ENCODE assay signal across 24 cellular contexts in the genomic region with DNA sequence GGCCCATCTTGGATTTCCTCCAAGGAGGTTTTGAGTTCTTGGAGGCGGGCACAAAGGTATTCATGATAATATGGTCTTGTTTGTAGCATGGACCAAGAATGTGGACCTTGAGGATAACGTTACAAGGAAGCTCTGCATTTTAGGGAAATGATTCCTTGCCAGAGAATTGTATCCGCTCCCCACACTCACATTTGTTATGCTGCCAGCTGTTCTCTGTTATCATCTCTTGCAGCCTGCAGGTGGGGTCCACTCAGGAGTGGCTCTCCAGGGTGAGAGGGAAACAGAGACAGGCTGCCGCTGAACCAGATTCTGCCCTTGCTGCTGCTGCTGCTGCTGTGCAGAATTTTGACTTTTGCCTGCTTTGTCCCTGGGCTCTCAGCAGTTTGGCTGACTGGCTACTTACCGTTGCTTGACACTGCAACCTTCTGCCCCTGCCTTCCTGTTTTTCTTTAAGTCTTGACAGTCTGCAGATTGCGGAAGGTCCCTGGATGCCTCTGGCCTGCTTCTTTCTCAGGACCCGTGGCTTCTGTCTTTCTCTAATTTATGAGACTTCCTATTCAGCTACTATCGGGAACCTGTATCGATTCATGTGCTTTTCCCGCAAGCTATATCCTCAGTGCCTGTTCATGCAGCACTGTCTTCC.
DNase-seq lines count a peak whose midpoint lies in the region; ATAC-seq and TF ChIP-seq lines count a peak whose summit lies in the region.
"Had no signal": no experiment of that assay in that cellular context is flagged by ENCODE, and none has a peak within 500 bp of the region (broad histone marks: within the 10 kb centered on the region; RNA-seq: fewer than 3 reads in every experiment).

No MANE protein-coding gene starts in this region.

- H3K4me3 ChIP-seq in fibroblast of mammary gland (ENCODE audit: control insufficient read depth, low read depth, low read length) (no peak overlapping the region), osteoblast (ENCODE audit: insufficient read depth, low read length) (no peak overlapping the region)
- H3K4me3 ChIP-seq: BLaER1 treated with 17β-estradiol and CSF1 and Interleukin-3, amounts not matched to agents 10 nM and 100 nM; heart left ventricle; lung; smooth muscle cell had no signal

- H3K79me2 ChIP-seq in osteoblast (ENCODE audit: insufficient read depth, low read length) = no peaks in the 10 kb centered on the region
- H3K79me2 ChIP-seq: parathyroid adenoma had no signal

- no peak overlapping the region for H3K4me3 Mint-ChIP-seq in activated naive CD8-positive, alpha-beta T cell treated with anti-CD3 and anti-CD28 coated beads, Interleukin-2, amount 50 U/mL, for 24 hours
- H3K4me3 Mint-ChIP-seq in naive thymus-derived CD8-positive, alpha-beta T cell = no peak overlapping the region
- H3K4me3 Mint-ChIP-seq: activated CD4-positive, alpha-beta T cell treated with anti-CD3 and anti-CD28 coated beads, Interleukin-2, amount 10 ng/mL, durations not matched to agents 7 days and 5 days; immature natural killer cell; naive B cell had no signal

- TF ChIP-seq CTCF in fibroblast of mammary gland (conservative IDR thresholded peaks at IDR 0.05; ENCODE audit: control insufficient read depth, insufficient read depth, low read depth, low read length) = no peak
- no peak for TF ChIP-seq CTCF in osteoblast (IDR thresholded peaks at IDR 0.05; ENCODE audit: extremely low read depth, low read depth, low read length)

- peak overlapping the region; percentile 56 for H3K4me2 ChIP-seq in osteoblast (ENCODE audit: insufficient read depth, low read length)
- H3K4me2 ChIP-seq: BLaER1 treated with 17β-estradiol and CSF1 and Interleukin-3, amounts not matched to agents 10 nM and 100 nM; smooth muscle cell had no signal

- ATAC-seq in activated naive CD8-positive, alpha-beta T cell treated with anti-CD3 and anti-CD28 coated beads, Interleukin-2, amount 50 U/mL, for 24 hours = no peak
- ATAC-seq in naive thymus-derived CD8-positive, alpha-beta T cell = no peak
- ATAC-seq: esophagus mucosa, heart left ventricle had no signal

- no peaks in the 10 kb centered on the region for H4K20me1 ChIP-seq in osteoblast (ENCODE audit: insufficient read depth, low read length)
- H4K20me1 ChIP-seq: BLaER1 treated with 17β-estradiol and CSF1 and Interleukin-3, amounts not matched to agents 10 nM and 100 nM had no signal

- H3K36me3 Mint-ChIP-seq in activated naive CD8-positive, alpha-beta T cell treated with anti-CD3 and anti-CD28 coated beads, Interleukin-2, amount 50 U/mL, for 24 hours (ENCODE audit: low read depth) = no peaks in the 10 kb centered on the region
- H3K36me3 Mint-ChIP-seq in naive thymus-derived CD8-positive, alpha-beta T cell = no peaks in the 10 kb centered on the region
- H3K36me3 Mint-ChIP-seq: immature natural killer cell, naive B cell had no signal

- H2AFZ ChIP-seq in osteoblast (ENCODE audit: low read length) = peak overlapping the region; percentile 42
- H2AFZ ChIP-seq: parathyroid adenoma had no signal

- POLR2A ChIA-PET in naive thymus-derived CD8-positive, alpha-beta T cell (lab: Charles Lee) = no interaction called here

- DNase-seq in NCI-H2029 (lab: John Stamatoyannopoulos, UW) (peak; percentile 1), NCI-H2029 treated with DMSO at 0.1 percent for 48 hours (lab: John Stamatoyannopoulos, UW) (no peak), NCI-H69 (lab: John Stamatoyannopoulos, UW) (peak; percentile 26), fibroblast of mammary gland (ENCODE audit: low read depth) (peak; percentile 36), osteoblast (ENCODE audit: insufficient read length, low spot score, missing footprints) (no peak), activated gamma-delta T cell (lab: John Stamatoyannopoulos, UW) (no peak)
- DNase-seq in activated naive CD8-positive, alpha-beta T cell treated with anti-CD3 and anti-CD28 coated beads, Interleukin-2, amount 50 U/mL, for 24 hours = no peak
- DNase-seq in naive thymus-derived CD8-positive, alpha-beta T cell = no peak
- DNase-seq: 8988T; activated CD4-positive, alpha-beta T cell treated with anti-CD3 and anti-CD28 coated beads, Interleukin-2, amount 10 ng/mL, durations not matched to agents 7 days and 5 days; activated naive CD4-positive, alpha-beta T cell; effector CD4-positive, alpha-beta T cell; heart left ventricle; immature natural killer cell; naive B cell; NCI-H1417 treated with DMSO at 0.1 percent for 48 hours; NCI-H226; stimulated activated CD4-positive, alpha-beta T cell treated with anti-CD3 and anti-CD28 coated beads, Interleukin-4, amount 100 ng/mL, for 24 hours; SW 1271 had no signal

- no peaks in the 10 kb centered on the region for H3K27me3 Mint-ChIP-seq in activated naive CD8-positive, alpha-beta T cell treated with anti-CD3 and anti-CD28 coated beads, Interleukin-2, amount 50 U/mL, for 24 hours
- peaks cover 0 to 5% (median 0%) of the 10 kb centered on the region in 5 donors for H3K27me3 Mint-ChIP-seq in naive thymus-derived CD8-positive, alpha-beta T cell

- no peaks in the 10 kb centered on the region for H3K27me3 ChIP-seq in osteoblast (ENCODE audit: insufficient read depth, low read length)
- H3K27me3 ChIP-seq: BLaER1 treated with 17β-estradiol and CSF1 and Interleukin-3, amounts not matched to agents 10 nM and 100 nM had no signal

- no peaks in the 10 kb centered on the region for H3K9me3 ChIP-seq in osteoblast (ENCODE audit: low read depth, low read length)
- H3K9me3 ChIP-seq: BLaER1 treated with 17β-estradiol and CSF1 and Interleukin-3, amounts not matched to agents 10 nM and 100 nM; heart left ventricle had no signal

- no peak overlapping the region for H3K27ac Mint-ChIP-seq in activated naive CD8-positive, alpha-beta T cell treated with anti-CD3 and anti-CD28 coated beads, Interleukin-2, amount 50 U/mL, for 24 hours
- H3K27ac Mint-ChIP-seq in naive thymus-derived CD8-positive, alpha-beta T cell = no peak overlapping the region
- H3K27ac Mint-ChIP-seq: activated CD4-positive, alpha-beta T cell treated with anti-CD3 and anti-CD28 coated beads, Interleukin-2, amount 10 ng/mL, durations not matched to agents 7 days and 5 days; immature natural killer cell; naive B cell had no signal

- H3K9me3 Mint-ChIP-seq in activated naive CD8-positive, alpha-beta T cell treated with anti-CD3 and anti-CD28 coated beads, Interleukin-2, amount 50 U/mL, for 24 hours = no peaks in the 10 kb centered on the region
- H3K9me3 Mint-ChIP-seq in naive thymus-derived CD8-positive, alpha-beta T cell = no peaks in the 10 kb centered on the region
- H3K9me3 Mint-ChIP-seq: activated CD4-positive, alpha-beta T cell treated with anti-CD3 and anti-CD28 coated beads, Interleukin-2, amount 10 ng/mL, durations not matched to agents 7 days and 5 days; immature natural killer cell had no signal

- peaks cover 11% of the 10 kb centered on the region for H3K4me1 ChIP-seq in osteoblast (ENCODE audit: insufficient read depth, low read length)
- H3K4me1 ChIP-seq: BLaER1 treated with 17β-estradiol and CSF1 and Interleukin-3, amounts not matched to agents 10 nM and 100 nM; heart left ventricle; parathyroid adenoma had no signal

- no peak overlapping the region for H3K27ac ChIP-seq in osteoblast (ENCODE audit: low read depth, low read length)
- H3K27ac ChIP-seq: BLaER1 treated with 17β-estradiol and CSF1 and Interleukin-3, amounts not matched to agents 10 nM and 100 nM; heart left ventricle; parathyroid adenoma had no signal

- no peaks in the 10 kb centered on the region for H3K36me3 ChIP-seq in osteoblast (ENCODE audit: insufficient read depth, low read length)
- H3K36me3 ChIP-seq: BLaER1 treated with 17β-estradiol and CSF1 and Interleukin-3, amounts not matched to agents 10 nM and 100 nM; heart left ventricle had no signal

- H3K4me1 Mint-ChIP-seq in activated naive CD8-positive, alpha-beta T cell treated with anti-CD3 and anti-CD28 coated beads, Interleukin-2, amount 50 U/mL, for 24 hours = no peaks in the 10 kb centered on the region
- H3K4me1 Mint-ChIP-seq in naive thymus-derived CD8-positive, alpha-beta T cell = peaks cover 0 to 6% (median 3%) of the 10 kb centered on the region in 4 donors
- H3K4me1 Mint-ChIP-seq: activated CD4-positive, alpha-beta T cell treated with anti-CD3 and anti-CD28 coated beads, Interleukin-2, amount 10 ng/mL, durations not matched to agents 7 days and 5 days; immature natural killer cell; naive B cell had no signal

Comparison
In these comparisons a context has a peak if more than half of its experiments do, and no peak if none do; other contexts are left out.
1. DNase-seq: peak in NCI-H2029 (single experiment), NCI-H69 (single experiment) and fibroblast of mammary gland (single experiment); none in NCI-H2029 treated with DMSO at 0.1 percent for 48 hours (single experiment), osteoblast (single experiment), activated gamma-delta T cell (single experiment), activated naive CD8-positive, alpha-beta T cell treated with anti-CD3 and anti-CD28 coated beads, Interleukin-2, amount 50 U/mL, for 24 hours (single experiment) and naive thymus-derived CD8-positive, alpha-beta T cell (0 of 10).